ENCODE assay signal across 13 cellular contexts in the genomic region with DNA sequence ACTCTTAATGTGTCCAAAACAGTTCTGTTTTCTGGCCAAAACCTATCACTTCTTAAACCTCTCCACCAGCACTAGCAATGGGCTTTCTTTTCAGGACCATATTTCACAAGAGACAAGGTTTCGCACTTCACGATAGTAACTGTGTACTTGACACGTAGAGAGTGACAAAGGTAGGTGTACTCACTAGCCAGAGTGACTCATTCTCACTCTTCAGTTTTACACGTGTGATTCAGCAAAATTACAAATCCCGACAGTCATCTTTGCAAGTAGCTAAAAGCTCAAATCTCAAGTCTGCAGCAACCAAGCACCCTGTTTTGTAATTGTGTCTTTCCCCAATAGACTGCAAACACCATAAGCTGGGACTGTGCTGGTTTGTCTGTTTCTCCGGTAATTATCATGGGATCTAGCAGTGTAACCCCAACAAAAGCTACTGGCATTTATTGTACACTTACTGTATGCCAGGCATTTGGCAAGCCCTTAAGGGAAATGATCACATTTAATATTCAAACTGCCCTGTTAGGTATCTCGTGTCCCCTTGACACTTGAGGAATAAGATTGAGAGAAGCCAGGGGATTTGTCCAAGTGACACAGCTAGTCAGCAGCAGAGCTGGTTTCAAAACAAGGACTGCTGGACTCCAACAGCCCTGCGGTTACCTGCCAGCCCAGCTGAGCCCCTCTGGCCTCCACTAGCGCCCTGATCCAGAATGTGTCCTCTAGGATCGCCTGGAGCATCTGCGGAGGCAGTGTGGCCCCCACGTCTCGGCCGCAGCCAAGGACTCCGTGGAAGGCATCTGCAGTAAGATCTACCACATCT. TPM values are rescaled to one million over a fixed set of nuclear protein-coding genes. Genes with fewer than 3 reads are reported as not detected.
DNase-seq lines count a peak whose midpoint lies in the region; ATAC-seq and TF ChIP-seq lines count a peak whose summit lies in the region.
"Had no signal": no experiment of that assay in that cellular context is flagged by ENCODE, and none has a peak within 500 bp of the region (broad histone marks: within the 10 kb centered on the region; RNA-seq: fewer than 3 reads in every experiment).

No MANE protein-coding gene starts in this region.

- intact Hi-C loops in body of pancreas (cut with DNase I): no loop called here

- H3K36me3 ChIP-seq in body of pancreas (replicated peaks in 1 of 2; ENCODE audit: insufficient read depth in 1 of 2, low read depth in 2 of 2): peaks cover 0 to 35% of the 10 kb centered on the region in 2 donors
- peaks cover 74 to 96% of the 10 kb centered on the region in 2 donors for H3K36me3 ChIP-seq in neuronal stem cell (replicated peaks in 1 of 2; ENCODE audit: control insufficient read depth in 2 of 2, insufficient read depth in 2 of 2, low read length in 2 of 2)
- H3K36me3 ChIP-seq in WERI-Rb-1: peaks cover 93% of the 10 kb centered on the region

- H3K27me3 ChIP-seq in body of pancreas (no peaks in the 10 kb centered on the region), neuronal stem cell (ENCODE audit: control insufficient read depth in 3 of 3, insufficient read depth in 3 of 3, low read depth in 1 of 3, low read length in 3 of 3) (no peaks in the 10 kb centered on the region), WERI-Rb-1 (ENCODE audit: insufficient read depth, low read depth, severe bottlenecking) (no peaks in the 10 kb centered on the region)
- H3K27me3 ChIP-seq: SJSA1, suprapubic skin had no signal

- H2BK15ac ChIP-seq in neuronal stem cell (ENCODE audit: low read length): no peak overlapping the region

- no peak overlapping the region for H2AFZ ChIP-seq in neuronal stem cell (ENCODE audit: low read length)

- TF ChIP-seq CTCF in body of pancreas (IDR thresholded peaks at IDR 0.05): no peak
- TF ChIP-seq CTCF in WERI-Rb-1 (IDR thresholded peaks at IDR 0.05; ENCODE audit: low read depth, low read length): no peak

- ATAC-seq in body of pancreas: no peak

- no peak overlapping the region for H2AK5ac ChIP-seq in neuronal stem cell (ENCODE audit: low read depth, low read length)

- H3K79me1 ChIP-seq in neuronal stem cell (ENCODE audit: low read depth, low read length): no peaks in the 10 kb centered on the region

- H3K18ac ChIP-seq in neuronal stem cell (ENCODE audit: low read length): no peak overlapping the region

- H3K4me2 ChIP-seq in neuronal stem cell (ENCODE audit: insufficient read depth, low read length, poor library complexity, severe bottlenecking): no peak overlapping the region

- H3K9me3 ChIP-seq in body of pancreas (no peaks in the 10 kb centered on the region), neuronal stem cell (replicated peaks in 1 of 2; ENCODE audit: control insufficient read depth in 2 of 2, insufficient read depth in 1 of 2, low read depth in 1 of 2, low read length in 2 of 2) (no peaks in the 10 kb centered on the region), WERI-Rb-1 (ENCODE audit: severe bottlenecking) (no peaks in the 10 kb centered on the region)
- H3K9me3 ChIP-seq: SJSA1, suprapubic skin had no signal

- H4K8ac ChIP-seq in neuronal stem cell (ENCODE audit: low read depth, low read length): no peak overlapping the region

- peak overlapping the region; percentile 60 for H3K9ac ChIP-seq in neuronal stem cell (ENCODE audit: low read depth, low read length, poor library complexity)

- no peak overlapping the region for H3K14ac ChIP-seq in neuronal stem cell (ENCODE audit: low read length)

- no peak overlapping the region for H2BK5ac ChIP-seq in neuronal stem cell (ENCODE audit: low read length)

- no peak for TF ChIP-seq POLR2A in body of pancreas (IDR thresholded peaks at IDR 0.05)

- no peak overlapping the region for H2BK120ac ChIP-seq in neuronal stem cell (ENCODE audit: low read depth, low read length)

- no peak overlapping the region for H2BK12ac ChIP-seq in neuronal stem cell (ENCODE audit: low read length)

- H3K4me1 ChIP-seq in body of pancreas (peaks cover 34% of the 10 kb centered on the region), neuronal stem cell (ENCODE audit: control insufficient read depth in 2 of 2, insufficient read depth in 1 of 2, low read depth in 1 of 2, low read length in 2 of 2) (no peaks in the 10 kb centered on the region)
- H3K4me1 ChIP-seq: SJSA1 had no signal

- DNase-seq in NK-92 treated with Interleukin-12 subunit alpha and Interleukin-12 subunit beta, amount 100 ng/mL, for 24 hours (lab: John Stamatoyannopoulos, UW): peak; percentile 50
- DNase-seq in NK-92 (lab: John Stamatoyannopoulos, UW; ENCODE audit: unreplicated experiment): no peak
- DNase-seq in NOMO-1 treated with DMSO at 0.1 percent for 48 hours (lab: John Stamatoyannopoulos, UW; ENCODE audit: unreplicated experiment): peak; percentile 81
- no peak for DNase-seq in body of pancreas
- DNase-seq in neuronal stem cell (ENCODE audit: low spot score): no peak
- DNase-seq in NCI-H2029 (lab: John Stamatoyannopoulos, UW): no peak
- no peak for DNase-seq in central memory CD4-positive, alpha-beta T cell
- no peak for DNase-seq in WERI-Rb-1
- DNase-seq: activated CD8-positive, alpha-beta memory T cell treated with anti-CD3 and anti-CD28 coated beads for 24 hours; GOT3 had no signal

- no peak overlapping the region for H3K23ac ChIP-seq in neuronal stem cell (ENCODE audit: low read depth, low read length, poor library complexity)

- WGBS in body of pancreas, 2 donors: 54 to 60% methylated on average over 11 to 15 of the region's 15 CpGs
- no CpG with 5 or more reads among the region's 15 CpGs for WGBS in neuronal stem cell (ENCODE audit: extremely low coverage in 2 of 2, insufficient read length in 2 of 2, insufficient replicate concordance in 1 of 2), 2 donors

- H3K4ac ChIP-seq in neuronal stem cell (ENCODE audit: low read length): no peak overlapping the region

- H3K27ac ChIP-seq in body of pancreas (peak overlapping the region; percentile 71 to 84 (median 80)), neuronal stem cell (replicated peaks; ENCODE audit: low read length) (no peak overlapping the region), WERI-Rb-1 (no peak overlapping the region)
- H3K27ac ChIP-seq: 22Rv1, SJSA1 had no signal

- H4K91ac ChIP-seq in neuronal stem cell (ENCODE audit: low read depth, low read length, poor library complexity): no peak overlapping the region

- no peak overlapping the region for H3K4me3 ChIP-seq in body of pancreas
- H3K4me3 ChIP-seq in neuronal stem cell (ENCODE audit: low read length in 2 of 2): no peak overlapping the region
- H3K4me3 ChIP-seq in WERI-Rb-1 (ENCODE audit: low read depth, low read length): no peak overlapping the region
- H3K4me3 ChIP-seq: SJSA1, suprapubic skin had no signal

RNA-seq across cellular contexts. Expression of gene PCIF1, which starts 9.9 kb away (rescaled TPM):
- 10 to 100 TPM; 20.2 to 28.7 TPM for total RNA-seq in body of pancreas
- polyA plus RNA-seq in neuronal stem cell (2013, experiment 1 of 2): 39.1 TPM
- 39.1 TPM for polyA plus RNA-seq in neuronal stem cell (2013, experiment 2 of 2)

RNA-seq across cellular contexts. Expression of gene ZNF335, which starts 27.6 kb away (rescaled TPM):
- 10 to 100 TPM; 21.8 to 41.9 TPM for total RNA-seq in body of pancreas
- polyA plus RNA-seq in neuronal stem cell (2013, experiment 1 of 2): 7.3 TPM
- 7.1 TPM for polyA plus RNA-seq in neuronal stem cell (2013, experiment 2 of 2)

RNA-seq across cellular contexts. Expression of gene PLTP, which starts 32.4 kb away (rescaled TPM):
- 100 to 1,000 TPM; 109 to 198 TPM for total RNA-seq in body of pancreas
- 35.9 TPM for polyA plus RNA-seq in neuronal stem cell (2013, experiment 1 of 2)
- polyA plus RNA-seq in neuronal stem cell (2013, experiment 2 of 2): 35.5 TPM

RNA-seq across cellular contexts. Expression of gene CTSA, which starts 53.2 kb away (rescaled TPM):
- total RNA-seq in body of pancreas: 10 to 100 TPM; 41.0 to 43.8 TPM
- 15.3 TPM for polyA plus RNA-seq in neuronal stem cell (2013, experiment 1 of 2)
- 15.1 TPM for polyA plus RNA-seq in neuronal stem cell (2013, experiment 2 of 2)

RNA-seq across cellular contexts. Expression of gene NEURL2, which starts 53.4 kb away (rescaled TPM):
- 1 to 10 TPM; 3.3 to 5.2 TPM for total RNA-seq in body of pancreas
- polyA plus RNA-seq in neuronal stem cell (2013, experiment 1 of 2): 0.75 TPM
- polyA plus RNA-seq in neuronal stem cell (2013, experiment 2 of 2): 0.62 TPM

Comparison
In these comparisons a context has a peak if more than half of its experiments do, and no peak if none do; other contexts are left out.
1. DNase-seq: peak in NK-92 treated with Interleukin-12 subunit alpha and Interleukin-12 subunit beta, amount 100 ng/mL, for 24 hours (single experiment) and NOMO-1 treated with DMSO at 0.1 percent for 48 hours (single experiment); none in NK-92 (single experiment), body of pancreas (0 of 4), neuronal stem cell (single experiment), NCI-H2029 (single experiment), central memory CD4-positive, alpha-beta T cell (single experiment) and WERI-Rb-1 (single experiment).
2. H3K27ac ChIP-seq: peak in body of pancreas (4 of 4); none in neuronal stem cell (single experiment) and WERI-Rb-1 (single experiment).